20 cellular contexts compared by ENCODE assay signal in genomic region chr15:95990833-95991232, GRCh38.
A peak's percentile ranks its signal among the peaks of the same experiment; 100 is the strongest.
DNase-seq lines count a peak whose midpoint lies in the region; ATAC-seq, FAIRE-seq and TF ChIP-seq lines count a peak whose summit lies in the region.
"Had no signal": no experiment of that assay in that cellular context is flagged by ENCODE, and none has a peak within 500 bp of the region (broad histone marks: within the 10 kb centered on the region; RNA-seq: fewer than 3 reads in every experiment).

No MANE protein-coding gene starts in this region.

- no peak overlapping the region for H2AFZ ChIP-seq in GM12878 (ENCODE audit: control insufficient read depth, low read depth, low read length)

- in situ Hi-C loops in GM12878 (cut with MboI): no loop called here
- in situ Hi-C loops in GM13977 (cut with MboI; ENCODE audit: low pct_unique_long_range_greater_than_20kb, low sequenced_read_pairs, unreplicated experiment): no loop called here

- TF ChIP-seq EP300 in GM12878 (IDR thresholded peaks at IDR 0.05; ENCODE audit: borderline replicate concordance in 1 of 2, control insufficient read depth in 1 of 2, low read depth in 2 of 2, low read length in 2 of 2): peak; percentile 41 to 67; a peak in 3 of 4 replicates

- H3K36me3 Mint-ChIP-seq in activated CD8-positive, alpha-beta memory T cell treated with anti-CD3 and anti-CD28 coated beads, Interleukin-2, amount 10 ng/mL, durations not matched to agents 7 days and 5 days: peaks cover 1% of the 10 kb centered on the region
- peaks cover 7% of the 10 kb centered on the region for H3K36me3 Mint-ChIP-seq in stimulated activated effector memory CD8-positive, alpha-beta T cell treated with anti-CD3 and anti-CD28 coated beads, Interleukin-12 subunit alpha, Interleukin-12 subunit beta, amount 100 ng/mL, for 72 hours

- H3K4me1 ChIP-seq in GM12878 (ENCODE audit: control insufficient read depth, insufficient read depth, low read length): peaks cover 16% of the 10 kb centered on the region
- H3K4me1 ChIP-seq: esophagus squamous epithelium had no signal

- no TSS peak for BruUV-seq in GM12878 (replicated peaks; lab: Mats Ljungman, UMichigan)

- H3K36me3 ChIP-seq in GM12878 (ENCODE audit: control insufficient read depth in 2 of 2, insufficient read depth in 2 of 2, low read length in 1 of 2): no peaks in the 10 kb centered on the region
- H3K36me3 ChIP-seq: brain microvascular endothelial cell, esophagus squamous epithelium, neutrophil had no signal

- RAD21 ChIA-PET in GM12878 (lab: Charles Lee; ENCODE audit: unreplicated experiment): interaction anchor here (0.7 to 1.9 kb wide), 7 partner anchors 15 to 336 kb away, joined by 3 to 11 read pairs (median 3); no protein-coding TSS in a partner anchor

- H3K4me1 Mint-ChIP-seq in activated CD8-positive, alpha-beta memory T cell treated with anti-CD3 and anti-CD28 coated beads, Interleukin-2, amount 10 ng/mL, durations not matched to agents 7 days and 5 days: peaks cover 12% of the 10 kb centered on the region
- peaks cover 12% of the 10 kb centered on the region for H3K4me1 Mint-ChIP-seq in stimulated activated effector memory CD8-positive, alpha-beta T cell treated with anti-CD3 and anti-CD28 coated beads, Interleukin-12 subunit alpha, Interleukin-12 subunit beta, amount 100 ng/mL, for 72 hours

- H3K9ac ChIP-seq in GM12878 (ENCODE audit: control insufficient read depth, insufficient read depth, low read length): no peak overlapping the region

- H3K4me3 ChIP-seq in GM12878: no peak overlapping the region
- H3K4me3 ChIP-seq: esophagus squamous epithelium had no signal

- TF ChIP-seq POLR2A in GM12878 (IDR thresholded peaks at IDR 0.05; ENCODE audit: low read depth, low read length): no peak

- intact Hi-C loops in GM12878 (cut with micrococcal nuclease; ENCODE audit: unreplicated experiment): loop anchor here (2.0 kb wide), 1 partner anchor 52 kb away; no protein-coding TSS in a partner anchor

- peaks cover 24% of the 10 kb centered on the region for H3K27me3 Mint-ChIP-seq in activated CD8-positive, alpha-beta memory T cell treated with anti-CD3 and anti-CD28 coated beads, Interleukin-2, amount 10 ng/mL, durations not matched to agents 7 days and 5 days

- H3K4me3 Mint-ChIP-seq in activated CD8-positive, alpha-beta memory T cell treated with anti-CD3 and anti-CD28 coated beads, Interleukin-2, amount 10 ng/mL, durations not matched to agents 7 days and 5 days: no peak overlapping the region
- H3K4me3 Mint-ChIP-seq in stimulated activated effector memory CD8-positive, alpha-beta T cell treated with anti-CD3 and anti-CD28 coated beads, Interleukin-12 subunit alpha, Interleukin-12 subunit beta, amount 100 ng/mL, for 72 hours: no peak overlapping the region
- H3K4me3 Mint-ChIP-seq: activated naive CD4-positive, alpha-beta T cell treated with anti-CD3 and anti-CD28 coated beads for 36 hours; H9 had no signal

- CTCF ChIA-PET in activated CD8-positive, alpha-beta memory T cell treated with anti-CD3 and anti-CD28 coated beads, Interleukin-2, amount 10 ng/mL, durations not matched to agents 7 days and 5 days (lab: Charles Lee): no interaction called here
- CTCF ChIA-PET in GM12878 (lab: Yijun Ruan, JAX): interaction anchor here (1.5 kb wide), 1 partner anchor 17 kb away, joined by 3 read pairs; no protein-coding TSS in a partner anchor

- 19% methylated on average over 4 of the region's 4 CpGs for WGBS in GM12878 (ENCODE audit: insufficient coverage, insufficient replicate concordance, low lambda C conversion rate, missing lambda C conversion rate)

- no peak for ATAC-seq in activated CD8-positive, alpha-beta memory T cell treated with anti-CD3 and anti-CD28 coated beads, Interleukin-2, amount 10 ng/mL, durations not matched to agents 7 days and 5 days
- ATAC-seq in GM12878: peak; percentile 85
- peak; percentile 48 for ATAC-seq in stimulated activated effector memory CD8-positive, alpha-beta T cell treated with anti-CD3 and anti-CD28 coated beads, Interleukin-12 subunit alpha, Interleukin-12 subunit beta, amount 100 ng/mL, for 72 hours

- SMC1A ChIA-PET in GM12878 (lab: Charles Lee; ENCODE audit: uncharacterized antibody, unreplicated experiment): interaction anchor here (0.7 to 2.9 kb wide), 14 partner anchors 15 to 712 kb away, joined by 3 to 21 read pairs (median 4); no protein-coding TSS in a partner anchor

- 0 out of 2 replicates have a peak overlapping the region, but pooled peaks have one; percentile 19 for H3K4me2 ChIP-seq in GM12878 (ENCODE audit: control insufficient read depth, insufficient read depth)

- no peak for TF ChIP-seq RAD21 in GM12878 (IDR thresholded peaks at IDR 0.05; ENCODE audit: insufficient read depth, low read depth, low read length)

- no peak overlapping the region for H3K27ac ChIP-seq in GM12878 (ENCODE audit: control insufficient read depth, insufficient read depth)
- H3K27ac ChIP-seq: brain microvascular endothelial cell, esophagus squamous epithelium, neutrophil had no signal

- H3K27me3 ChIP-seq in GM12878 (replicated peaks in 1 of 2; ENCODE audit: control insufficient read depth in 2 of 2, insufficient read depth in 2 of 2, low read length in 1 of 2): no peaks in the 10 kb centered on the region
- H3K27me3 ChIP-seq: brain microvascular endothelial cell, esophagus squamous epithelium had no signal

- no peaks in the 10 kb centered on the region for H3K79me2 ChIP-seq in GM12878 (ENCODE audit: control insufficient read depth, insufficient read depth, low read length)

- FAIRE-seq in GM12878 (lab: Jason Lieb, UNC): no peak
- FAIRE-seq: HTR-8/SVneo, keratinocyte had no signal

- H4K20me1 ChIP-seq in GM12878 (ENCODE audit: control insufficient read depth, insufficient read depth): no peaks in the 10 kb centered on the region

- TF ChIP-seq CTCF in GM12878 (IDR thresholded peaks at IDR 0.05 in 2 of 3, conservative IDR thresholded peaks at IDR 0.05 in 1 of 3; ENCODE audit: control insufficient read depth in 2 of 3, extremely low read depth in 1 of 3, insufficient read depth in 1 of 3, low read depth in 3 of 3, low read length in 3 of 3): no peak
- TF ChIP-seq CTCF in GM13977 (IDR thresholded peaks at IDR 0.05; ENCODE audit: extremely low read depth, insufficient read depth, missing control alignments): no peak

- DNase-seq in activated CD8-positive, alpha-beta memory T cell treated with anti-CD3 and anti-CD28 coated beads, Interleukin-2, amount 10 ng/mL, durations not matched to agents 7 days and 5 days: peak; percentile 45
- no peak for DNase-seq in activated CD8-positive, alpha-beta memory T cell treated with anti-CD3 and anti-CD28 coated beads, Interleukin-2, amount 50 U/mL, for 4 hours
- DNase-seq in HT1080 (ENCODE audit: low read depth) (peak; percentile 42), GM12878 (ENCODE audit: low read depth, low spot score) (peak; percentile 47), GM13977 (ENCODE audit: low spot score) (no peak), AG08396 (ENCODE audit: low spot score) (no peak), GF-D8 (lab: John Stamatoyannopoulos, UW) (no peak)
- DNase-seq in stimulated activated effector memory CD8-positive, alpha-beta T cell treated with anti-CD3 and anti-CD28 coated beads, Interleukin-12 subunit alpha, Interleukin-12 subunit beta, amount 100 ng/mL, for 72 hours (ENCODE audit: low spot score in 2 of 2): peak; percentile 5 to 56
- DNase-seq: ACHN; activated naive CD4-positive, alpha-beta T cell treated with anti-CD3 and anti-CD28 coated beads for 36 hours; brain microvascular endothelial cell; esophagus squamous epithelium; H9; mesenchymal stem cell; NCI-H2081; NCI-H69; stimulated activated CD4-positive, alpha-beta T cell treated with anti-CD3 and anti-CD28 coated beads, Interleukin-15, amount 100 ng/mL, for 24 hours had no signal

- peak overlapping the region; percentile 45 for H3K27ac Mint-ChIP-seq in activated CD8-positive, alpha-beta memory T cell treated with anti-CD3 and anti-CD28 coated beads, Interleukin-2, amount 10 ng/mL, durations not matched to agents 7 days and 5 days
- H3K27ac Mint-ChIP-seq in stimulated activated effector memory CD8-positive, alpha-beta T cell treated with anti-CD3 and anti-CD28 coated beads, Interleukin-12 subunit alpha, Interleukin-12 subunit beta, amount 100 ng/mL, for 72 hours: peak overlapping the region; percentile 43
- H3K27ac Mint-ChIP-seq: activated naive CD4-positive, alpha-beta T cell treated with anti-CD3 and anti-CD28 coated beads for 36 hours; H9 had no signal

- peaks cover 2% of the 10 kb centered on the region; the same call in 2 of the 3 replicates for H3K9me3 ChIP-seq in GM12878 (replicated peaks; ENCODE audit: control insufficient read depth, insufficient read depth, low read length)
- H3K9me3 ChIP-seq: esophagus squamous epithelium, neutrophil had no signal

- POLR2A ChIA-PET in GM12878 (lab: Charles Lee): interaction anchor here (0.6 to 1.1 kb wide), 3 partner anchors 49 to 330 kb away, joined by 3 to 5 read pairs (median 3); no protein-coding TSS in a partner anchor

- no peaks in the 10 kb centered on the region for H3K9me3 Mint-ChIP-seq in activated CD8-positive, alpha-beta memory T cell treated with anti-CD3 and anti-CD28 coated beads, Interleukin-2, amount 10 ng/mL, durations not matched to agents 7 days and 5 days (ENCODE audit: low read depth)
- H3K9me3 Mint-ChIP-seq in stimulated activated effector memory CD8-positive, alpha-beta T cell treated with anti-CD3 and anti-CD28 coated beads, Interleukin-12 subunit alpha, Interleukin-12 subunit beta, amount 100 ng/mL, for 72 hours: peaks cover 9% of the 10 kb centered on the region
- H3K9me3 Mint-ChIP-seq: activated naive CD4-positive, alpha-beta T cell treated with anti-CD3 and anti-CD28 coated beads for 36 hours; H9 had no signal

TF ChIP-seq in GM12878, 131 proteins besides CTCF, POLR2A, EP300 and RAD21 (continues in another document):
- no peak for TF ChIP-seq LARP7 (IDR thresholded peaks at IDR 0.05)
- TF ChIP-seq PAX5 (IDR thresholded peaks at IDR 0.05; ENCODE audit: borderline replicate concordance, low read depth, low read length): peak; percentile 71; the same call in 1 of the 2 replicates
- peak; percentile 86 for TF ChIP-seq IKZF1 (conservative IDR thresholded peaks at IDR 0.05)
- TF ChIP-seq, protein P1, sequence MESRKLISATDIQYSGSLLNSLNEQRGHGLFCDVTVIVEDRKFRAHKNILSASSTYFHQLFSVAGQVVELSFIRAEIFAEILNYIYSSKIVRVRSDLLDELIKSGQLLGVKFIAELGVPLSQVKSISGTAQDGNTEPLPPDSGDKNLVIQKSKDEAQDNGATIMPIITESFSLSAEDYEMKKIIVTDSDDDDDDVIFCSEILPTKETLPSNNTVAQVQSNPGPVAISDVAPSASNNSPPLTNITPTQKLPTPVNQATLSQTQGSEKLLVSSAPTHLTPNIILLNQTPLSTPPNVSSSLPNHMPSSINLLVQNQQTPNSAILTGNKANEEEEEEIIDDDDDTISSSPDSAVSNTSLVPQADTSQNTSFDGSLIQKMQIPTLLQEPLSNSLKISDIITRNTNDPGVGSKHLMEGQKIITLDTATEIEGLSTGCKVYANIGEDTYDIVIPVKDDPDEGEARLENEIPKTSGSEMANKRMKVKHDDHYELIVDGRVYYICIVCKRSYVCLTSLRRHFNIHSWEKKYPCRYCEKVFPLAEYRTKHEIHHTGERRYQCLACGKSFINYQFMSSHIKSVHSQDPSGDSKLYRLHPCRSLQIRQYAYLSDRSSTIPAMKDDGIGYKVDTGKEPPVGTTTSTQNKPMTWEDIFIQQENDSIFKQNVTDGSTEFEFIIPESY (IDR thresholded peaks at IDR 0.05): peak; percentile 48; the same call in 1 of the 2 replicates
- peak; percentile 75 for TF ChIP-seq NR2F1 (conservative IDR thresholded peaks at IDR 0.05)

Comparison
In these comparisons a context has a peak if more than half of its experiments do, and no peak if none do; other contexts are left out.
1. DNase-seq: peak in activated CD8-positive, alpha-beta memory T cell treated with anti-CD3 and anti-CD28 coated beads, Interleukin-2, amount 10 ng/mL, durations not matched to agents 7 days and 5 days (single experiment), HT1080 (single experiment), GM12878 (single experiment) and stimulated activated effector memory CD8-positive, alpha-beta T cell treated with anti-CD3 and anti-CD28 coated beads, Interleukin-12 subunit alpha, Interleukin-12 subunit beta, amount 100 ng/mL, for 72 hours (2 of 2); none in activated CD8-positive, alpha-beta memory T cell treated with anti-CD3 and anti-CD28 coated beads, Interleukin-2, amount 50 U/mL, for 4 hours (single experiment), GM13977 (single experiment), AG08396 (single experiment) and GF-D8 (single experiment).